In the genomic region with DNA sequence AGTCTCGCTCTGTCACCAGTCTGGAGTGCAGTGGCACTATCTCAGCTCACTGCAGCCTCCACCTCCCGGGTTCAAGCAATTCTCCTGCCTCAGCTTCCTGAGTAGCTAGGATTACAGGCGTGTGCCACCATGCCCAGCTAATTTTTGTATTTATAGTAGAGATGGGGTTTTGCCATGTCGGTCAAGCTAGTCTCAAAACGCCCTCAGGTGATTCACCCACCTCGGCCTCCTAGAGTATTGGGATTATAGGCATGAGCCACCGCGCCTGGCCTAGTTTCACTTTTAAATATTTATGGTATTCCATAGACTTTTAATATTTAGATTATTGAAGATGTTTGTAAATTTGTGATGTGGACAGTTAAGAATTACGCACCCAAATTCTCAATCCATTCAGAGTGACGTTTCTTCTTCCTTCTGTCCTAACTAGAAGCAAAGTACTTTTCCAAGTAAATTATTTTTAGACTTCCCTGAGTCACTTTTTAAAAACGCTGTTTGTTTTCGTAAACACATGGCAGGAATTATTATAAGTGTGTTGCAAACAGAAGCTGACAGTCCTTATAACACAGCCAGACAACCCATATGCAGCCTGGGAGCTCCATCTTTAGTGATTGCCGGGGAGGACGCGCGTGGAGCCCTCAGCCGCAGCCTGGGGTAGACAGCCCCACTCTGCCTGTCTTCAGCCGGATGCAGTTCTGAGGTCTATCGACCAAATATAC, we compare ENCODE assay signal across 20 cellular contexts.
DNase-seq lines count a peak whose midpoint lies in the region; ATAC-seq and TF ChIP-seq lines count a peak whose summit lies in the region.
"Had no signal": no experiment of that assay in that cellular context is flagged by ENCODE, and none has a peak within 500 bp of the region (broad histone marks: within the 10 kb centered on the region; RNA-seq: fewer than 3 reads in every experiment).

No MANE protein-coding gene starts in this region.

- no peaks in the 10 kb centered on the region for H3K9me3 Mint-ChIP-seq in activated CD8-positive, alpha-beta memory T cell treated with anti-CD3 and anti-CD28 coated beads, Interleukin-2, amount 10 ng/mL, durations not matched to agents 7 days and 5 days (ENCODE audit: low read depth)
- H3K9me3 Mint-ChIP-seq in activated naive CD8-positive, alpha-beta T cell treated with anti-CD3 and anti-CD28 coated beads, Interleukin-2, amount 50 U/mL, for 24 hours, result peaks cover 4% of the 10 kb centered on the region

- no peaks in the 10 kb centered on the region; the same call in 1 of the 2 replicates for H3K9me1 ChIP-seq in IMR-90 (ENCODE audit: insufficient read depth, low read length)

- H2AK5ac ChIP-seq in IMR-90 (ENCODE audit: low read depth, low read length), result no peak overlapping the region

- H3K36me3 ChIP-seq in IMR-90 (ENCODE audit: control insufficient read depth, insufficient read depth, low read length) (peaks cover 43% of the 10 kb centered on the region), suprapubic skin (peaks cover 81% of the 10 kb centered on the region)

- H3K9me3 ChIP-seq in IMR-90 (ENCODE audit: control insufficient read depth, insufficient read depth, low read length) (no peaks in the 10 kb centered on the region; the same call in 1 of the 2 replicates), suprapubic skin (no peaks in the 10 kb centered on the region)
- H3K9me3 ChIP-seq: Caco-2 had no signal

- H3K27me3 ChIP-seq in IMR-90 (ENCODE audit: control insufficient read depth, insufficient read depth, low read length), result no peaks in the 10 kb centered on the region
- no peaks in the 10 kb centered on the region for H3K27me3 ChIP-seq in suprapubic skin

- dilution Hi-C loops in IMR-90 (cut with HindIII; ENCODE audit: low sequenced_read_pairs, unreplicated experiment), result no loop called here

- no peak overlapping the region for H2AFZ ChIP-seq in IMR-90 (replicated peaks; ENCODE audit: low read length, poor library complexity)

- H3K4me1 Mint-ChIP-seq in activated CD8-positive, alpha-beta memory T cell treated with anti-CD3 and anti-CD28 coated beads, Interleukin-2, amount 10 ng/mL, durations not matched to agents 7 days and 5 days, result no peaks in the 10 kb centered on the region
- no peaks in the 10 kb centered on the region for H3K4me1 Mint-ChIP-seq in activated naive CD8-positive, alpha-beta T cell treated with anti-CD3 and anti-CD28 coated beads, Interleukin-2, amount 50 U/mL, for 24 hours
- H3K4me1 Mint-ChIP-seq: CD14-positive monocyte had no signal

- ATAC-seq in activated CD8-positive, alpha-beta memory T cell treated with anti-CD3 and anti-CD28 coated beads, Interleukin-2, amount 10 ng/mL, durations not matched to agents 7 days and 5 days, result no peak
- ATAC-seq in IMR-90 (ENCODE audit: low read depth) (peak; percentile 35; the same call in 1 of the 2 replicates), left lobe of liver (no peak), HG02938 (IDR thresholded peaks at IDR 0.05; ENCODE audit: unreplicated experiment) (no peak)
- ATAC-seq in activated naive CD8-positive, alpha-beta T cell treated with anti-CD3 and anti-CD28 coated beads, Interleukin-2, amount 50 U/mL, for 24 hours, result no peak
- ATAC-seq: HepG2, Panc1 had no signal

- H4K20me1 ChIP-seq in IMR-90 (ENCODE audit: insufficient read depth, low read length), result no peaks in the 10 kb centered on the region

- no peak overlapping the region for H2BK120ac ChIP-seq in IMR-90 (ENCODE audit: low read depth, low read length)

- TF ChIP-seq CTCF in IMR-90 (conservative IDR thresholded peaks at IDR 0.05; ENCODE audit: low read depth, low read length) (no peak), suprapubic skin (IDR thresholded peaks at IDR 0.05) (no peak)

- H3K4me2 ChIP-seq in IMR-90 (ENCODE audit: low read depth, low read length), result no peak overlapping the region

- peaks cover 25% of the 10 kb centered on the region for H3K36me3 Mint-ChIP-seq in activated CD8-positive, alpha-beta memory T cell treated with anti-CD3 and anti-CD28 coated beads, Interleukin-2, amount 10 ng/mL, durations not matched to agents 7 days and 5 days
- H3K36me3 Mint-ChIP-seq in activated naive CD8-positive, alpha-beta T cell treated with anti-CD3 and anti-CD28 coated beads, Interleukin-2, amount 50 U/mL, for 24 hours (ENCODE audit: low read depth), result peaks cover 34% of the 10 kb centered on the region

- H3K4me1 ChIP-seq in IMR-90 (ENCODE audit: control insufficient read depth, insufficient read depth, low read length) (no peaks in the 10 kb centered on the region), suprapubic skin (no peaks in the 10 kb centered on the region)
- H3K4me1 ChIP-seq: Caco-2 had no signal

- no peak; the same call in 1 of the 2 replicates for TF ChIP-seq RAD21 in IMR-90 (IDR thresholded peaks at IDR 0.05; ENCODE audit: low read length)

- no peak overlapping the region for H2BK5ac ChIP-seq in IMR-90 (ENCODE audit: low read depth, low read length, poor library complexity, severe bottlenecking)

- no peaks in the 10 kb centered on the region for H3K27me3 Mint-ChIP-seq in activated CD8-positive, alpha-beta memory T cell treated with anti-CD3 and anti-CD28 coated beads, Interleukin-2, amount 10 ng/mL, durations not matched to agents 7 days and 5 days
- H3K27me3 Mint-ChIP-seq in activated naive CD8-positive, alpha-beta T cell treated with anti-CD3 and anti-CD28 coated beads, Interleukin-2, amount 50 U/mL, for 24 hours, result no peaks in the 10 kb centered on the region

- no peak overlapping the region for H4K91ac ChIP-seq in IMR-90 (ENCODE audit: insufficient read depth, low read depth, low read length)

- H3K56ac ChIP-seq in IMR-90 (ENCODE audit: extremely low read depth, insufficient read depth, low read length), result no peak overlapping the region

- no peak overlapping the region for H3K27ac Mint-ChIP-seq in activated CD8-positive, alpha-beta memory T cell treated with anti-CD3 and anti-CD28 coated beads, Interleukin-2, amount 10 ng/mL, durations not matched to agents 7 days and 5 days
- H3K27ac Mint-ChIP-seq in activated naive CD8-positive, alpha-beta T cell treated with anti-CD3 and anti-CD28 coated beads, Interleukin-2, amount 50 U/mL, for 24 hours, result no peak overlapping the region

- H3K4me3 ChIP-seq in IMR-90 (ENCODE audit: insufficient read depth, low read depth, low read length), result no peak overlapping the region
- H3K4me3 ChIP-seq in suprapubic skin, result no peak overlapping the region

- no peak overlapping the region for H3K9ac ChIP-seq in IMR-90 (ENCODE audit: low read depth, low read length)

- no peak overlapping the region for H2AK9ac ChIP-seq in IMR-90 (replicated peaks; ENCODE audit: low read depth, low read length, poor library complexity)

- in situ Hi-C loops in IMR-90 (cut with MboI; ENCODE audit: low sequenced_read_pairs), result no loop called here

- DNase-seq in activated CD8-positive, alpha-beta memory T cell treated with anti-CD3 and anti-CD28 coated beads, Interleukin-2, amount 50 U/mL, for 48 hours, result peak; percentile 22
- no peak for DNase-seq in activated CD8-positive, alpha-beta memory T cell treated with anti-CD3 and anti-CD28 coated beads, Interleukin-2, amount 10 ng/mL, durations not matched to agents 7 days and 5 days
- DNase-seq in IMR-90 (peak; percentile 9), left lobe of liver (ENCODE audit: low spot score) (peak; percentile 30), suprapubic skin (ENCODE audit: low spot score in 2 of 2) (peak; percentile 21 to 41), NOMO-1 treated with dmso at 0.1 percent for 144 hours (lab: John Stamatoyannopoulos, UW; ENCODE audit: unreplicated experiment) (no peak)
- DNase-seq in activated naive CD8-positive, alpha-beta T cell treated with anti-CD3 and anti-CD28 coated beads, Interleukin-2, amount 50 U/mL, for 24 hours, result no peak
- DNase-seq: Caco-2, H7, MM.1S, NCI-H1105 treated with DMSO at 0.1 percent for 48 hours, NCI-H187, NCI-H446, NCI-H774, SHP77 treated with DMSO at 0.1 percent for 48 hours had no signal

- no peak for TF ChIP-seq EP300 in suprapubic skin (IDR thresholded peaks at IDR 0.05)

- no peak overlapping the region for H3K18ac ChIP-seq in IMR-90 (ENCODE audit: low read depth, low read length)

- no peak overlapping the region for H3K14ac ChIP-seq in IMR-90 (replicated peaks; ENCODE audit: low read depth, low read length)

- H2BK15ac ChIP-seq in IMR-90 (ENCODE audit: low read depth, low read length), result no peak overlapping the region

- POLR2A ChIA-PET in IMR-90 (lab: Charles Lee; ENCODE audit: unreplicated experiment), result no interaction called here

- no peak overlapping the region for H3K23ac ChIP-seq in IMR-90 (ENCODE audit: low read depth, low read length)

- H3K4ac ChIP-seq in IMR-90 (ENCODE audit: low read depth, low read length), result no peak overlapping the region

- no peak overlapping the region for H4K5ac ChIP-seq in IMR-90 (ENCODE audit: low read depth, low read length)

- no TSS peak for BruUV-seq in IMR-90 (replicated peaks; lab: Mats Ljungman, UMichigan)

- no peak overlapping the region for H2BK20ac ChIP-seq in IMR-90 (ENCODE audit: low read depth, low read length)

- WGBS in IMR-90 (ENCODE audit: extremely low coverage in 2 of 2, insufficient read length in 1 of 2), 2 experiments, result no CpG with 5 or more reads among the region's 19 CpGs
- 81% methylated on average over 19 of the region's 19 CpGs for WGBS in suprapubic skin

- no peak overlapping the region for H3K4me3 Mint-ChIP-seq in activated CD8-positive, alpha-beta memory T cell treated with anti-CD3 and anti-CD28 coated beads, Interleukin-2, amount 10 ng/mL, durations not matched to agents 7 days and 5 days
- no peak overlapping the region for H3K4me3 Mint-ChIP-seq in activated naive CD8-positive, alpha-beta T cell treated with anti-CD3 and anti-CD28 coated beads, Interleukin-2, amount 50 U/mL, for 24 hours
- H3K4me3 Mint-ChIP-seq: CD14-positive monocyte had no signal

- TF ChIP-seq POLR2A in IMR-90 (IDR thresholded peaks at IDR 0.05; ENCODE audit: low read depth, low read length) (no peak), suprapubic skin (IDR thresholded peaks at IDR 0.05) (no peak)

- CTCF ChIA-PET in activated CD8-positive, alpha-beta memory T cell treated with anti-CD3 and anti-CD28 coated beads, Interleukin-2, amount 10 ng/mL, durations not matched to agents 7 days and 5 days (lab: Charles Lee), result interaction anchor here (0.5 kb wide), 1 partner anchor 1755 kb away, joined by 3 read pairs; no protein-coding TSS in a partner anchor
- CTCF ChIA-PET in IMR-90 (lab: Yijun Ruan, JAX), result no interaction called here

- H3K79me1 ChIP-seq in IMR-90 (ENCODE audit: low read depth in 1 of 2, low read length in 2 of 2), result no peaks in the 10 kb centered on the region; a peak in 1 of 4 replicates

- H4K8ac ChIP-seq in IMR-90 (ENCODE audit: low read depth in 2 of 2, low read length in 2 of 2), result no peak overlapping the region

- H3K27ac ChIP-seq in IMR-90 (ENCODE audit: insufficient read depth, low read length) (no peak overlapping the region), suprapubic skin (no peak overlapping the region)
- H3K27ac ChIP-seq: 22Rv1 had no signal

- intact Hi-C loops in IMR-90 (cut with micrococcal nuclease), result no loop called here

TF ChIP-seq in IMR-90, 13 proteins besides CTCF, POLR2A, EP300 and RAD21 (continues in another document):
- no peak for TF ChIP-seq SMC3 (IDR thresholded peaks at IDR 0.05; ENCODE audit: low read depth, low read length)

Comparison
In these comparisons a context has a peak if more than half of its experiments do, and no peak if none do; other contexts are left out.
1. DNase-seq: peak in activated CD8-positive, alpha-beta memory T cell treated with anti-CD3 and anti-CD28 coated beads, Interleukin-2, amount 50 U/mL, for 48 hours (single experiment), IMR-90 (single experiment), left lobe of liver (single experiment) and suprapubic skin (2 of 2); none in activated CD8-positive, alpha-beta memory T cell treated with anti-CD3 and anti-CD28 coated beads, Interleukin-2, amount 10 ng/mL, durations not matched to agents 7 days and 5 days (single experiment), activated naive CD8-positive, alpha-beta T cell treated with anti-CD3 and anti-CD28 coated beads, Interleukin-2, amount 50 U/mL, for 24 hours (single experiment) and NOMO-1 treated with dmso at 0.1 percent for 144 hours (single experiment).